ENCODE assay signal across 9 cellular contexts in the genomic region with DNA sequence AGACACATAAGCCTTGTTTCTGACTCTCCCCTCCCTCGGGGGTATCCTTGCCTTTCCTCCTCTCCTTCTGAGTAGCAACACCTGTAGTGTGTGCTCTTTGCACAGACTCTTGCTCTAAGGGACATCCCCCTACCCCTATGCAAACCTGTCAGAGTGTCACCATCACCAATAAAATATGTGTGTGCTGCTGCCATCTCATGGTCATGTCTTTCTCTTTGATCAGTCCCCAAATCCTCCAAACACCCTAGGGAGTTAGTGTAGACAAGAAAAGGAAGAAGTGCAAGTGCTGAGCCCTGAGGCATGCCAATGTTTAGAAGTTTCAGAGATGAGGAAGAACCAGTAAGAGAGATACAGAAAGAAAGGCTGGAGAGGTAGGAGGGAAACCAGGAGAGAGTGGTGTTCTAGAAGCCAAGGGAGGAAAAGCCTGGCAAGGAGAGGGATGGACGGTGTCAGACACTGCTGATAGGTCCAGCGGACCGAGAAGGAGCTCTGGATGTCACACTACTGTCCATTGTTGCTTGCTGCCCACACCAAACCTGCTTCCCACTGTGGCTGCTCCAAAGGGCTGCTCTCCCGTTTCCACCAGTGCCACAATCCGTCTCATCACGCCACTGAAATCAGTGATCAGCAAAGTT. TPM values are rescaled to one million over a fixed set of nuclear protein-coding genes. Genes with fewer than 3 reads are reported as not detected.
DNase-seq lines count a peak whose midpoint lies in the region; ATAC-seq and TF ChIP-seq lines count a peak whose summit lies in the region.
"Had no signal": no experiment of that assay in that cellular context is flagged by ENCODE, and none has a peak within 500 bp of the region (broad histone marks: within the 10 kb centered on the region; RNA-seq: fewer than 3 reads in every experiment).

No MANE protein-coding gene starts in this region.

- no peaks in the 10 kb centered on the region for H4K20me1 ChIP-seq in DND-41 (ENCODE audit: insufficient read depth, low read length)

- H3K27me3 ChIP-seq in DND-41 (ENCODE audit: insufficient read depth, low read length, poor library complexity) (peaks cover 15% of the 10 kb centered on the region), esophagus squamous epithelium (no peaks in the 10 kb centered on the region)

- intact Hi-C loops in esophagus squamous epithelium (cut with DNase I) = no loop called here

- H3K9me3 ChIP-seq in DND-41 (ENCODE audit: insufficient read depth, low read length, severe bottlenecking) = no peaks in the 10 kb centered on the region
- H3K9me3 ChIP-seq in esophagus squamous epithelium = no peaks in the 10 kb centered on the region

- no peak overlapping the region for H3K4me2 ChIP-seq in DND-41 (ENCODE audit: insufficient read depth, low read length)

- H3K4me3 ChIP-seq in DND-41 (ENCODE audit: low read depth in 1 of 2, low read length in 2 of 2) = no peak overlapping the region
- no peak overlapping the region for H3K4me3 ChIP-seq in epithelial cell of esophagus (ENCODE audit: low read length)
- no peak overlapping the region for H3K4me3 ChIP-seq in esophagus squamous epithelium

- peak; percentile 63 for ATAC-seq in DND-41 (ENCODE audit: insufficient read depth, low read depth)
- peak; percentile 57 for ATAC-seq in GM21360 (IDR thresholded peaks at IDR 0.05; ENCODE audit: unreplicated experiment)

- H3K79me2 ChIP-seq in DND-41 (ENCODE audit: insufficient read depth, low read length) = no peaks in the 10 kb centered on the region

- no peak for DNase-seq in DND-41
- peak; percentile 16 to 55 for DNase-seq in NCI-H526 (lab: John Stamatoyannopoulos, UW)
- DNase-seq in epithelial cell of esophagus (ENCODE audit: low read depth) = peak; percentile 50
- DNase-seq in NCI-H2081 treated with DMSO at 0.1 percent for 48 hours (lab: John Stamatoyannopoulos, UW) = no peak
- DNase-seq in esophagus squamous epithelium (lab: John Stamatoyannopoulos, UW) = no peak
- no peak for DNase-seq in activated CD4-positive, alpha-beta T cell treated with anti-CD3 and anti-CD28 coated beads for 4 hours
- DNase-seq in retina = no peak

- no peak overlapping the region for H2AFZ ChIP-seq in DND-41 (ENCODE audit: low read depth, low read length)

- H3K36me3 ChIP-seq in DND-41 (ENCODE audit: insufficient read depth, low read length) (peaks cover 12% of the 10 kb centered on the region; the same call in 1 of the 2 replicates), esophagus squamous epithelium (peaks cover 0 to 21% (median 0%) of the 10 kb centered on the region in 3 donors)

- WGBS in esophagus squamous epithelium, 2 donors = 51 to 59% methylated on average over 7 of the region's 7 CpGs

- TF ChIP-seq CTCF in DND-41 (IDR thresholded peaks at IDR 0.05; ENCODE audit: borderline replicate concordance, extremely low read depth, low read length, poor library complexity, severe bottlenecking) (peak; percentile 49), epithelial cell of esophagus (IDR thresholded peaks at IDR 0.05; ENCODE audit: insufficient read depth, low read depth, low read length, missing control alignments) (peak; percentile 43), esophagus squamous epithelium (IDR thresholded peaks at IDR 0.05) (peak in 1 of 6 experiments; percentile 28)

- no peak overlapping the region for H3K9ac ChIP-seq in DND-41 (ENCODE audit: low read depth, low read length)

- H3K4me1 ChIP-seq in DND-41 (ENCODE audit: insufficient read depth, low read length) = no peaks in the 10 kb centered on the region
- H3K4me1 ChIP-seq in esophagus squamous epithelium = no peaks in the 10 kb centered on the region

- no peak for TF ChIP-seq POLR2A in esophagus squamous epithelium (IDR thresholded peaks at IDR 0.05)

- H3K27ac ChIP-seq in DND-41 (ENCODE audit: low read length) (no peak overlapping the region), esophagus squamous epithelium (no peak overlapping the region)
- H3K27ac ChIP-seq: epithelial cell of prostate had no signal

RNA-seq across cellular contexts. Expression of gene TRMT6, which starts 16.4 kb away (rescaled TPM):
- 10 to 100 TPM in 3 of 4 donors, 1 to 10 TPM in 1; 8.2 to 19.8 (median 13.8) TPM for total RNA-seq in esophagus squamous epithelium

RNA-seq across cellular contexts. Expression of gene MCM8, which starts 16.5 kb away (rescaled TPM):
- total RNA-seq in esophagus squamous epithelium = 1 to 10 TPM; 2.6 to 7.2 (median 5.9) TPM

RNA-seq across cellular contexts. Expression of gene CHGB, which starts 22.6 kb away (rescaled TPM):
- total RNA-seq in esophagus squamous epithelium = under 1 TPM in 1 of 4 donors, not detected in 3; 0.44 TPM

Comparison
In these comparisons a context has a peak if more than half of its experiments do, and no peak if none do; other contexts are left out.
1. DNase-seq: peak in NCI-H526 (2 of 2) and epithelial cell of esophagus (single experiment); none in DND-41 (single experiment), NCI-H2081 treated with DMSO at 0.1 percent for 48 hours (single experiment), esophagus squamous epithelium (single experiment), activated CD4-positive, alpha-beta T cell treated with anti-CD3 and anti-CD28 coated beads for 4 hours (0 of 2) and retina (single experiment).